ENCODE assay signal across 12 cellular contexts in the genomic region with DNA sequence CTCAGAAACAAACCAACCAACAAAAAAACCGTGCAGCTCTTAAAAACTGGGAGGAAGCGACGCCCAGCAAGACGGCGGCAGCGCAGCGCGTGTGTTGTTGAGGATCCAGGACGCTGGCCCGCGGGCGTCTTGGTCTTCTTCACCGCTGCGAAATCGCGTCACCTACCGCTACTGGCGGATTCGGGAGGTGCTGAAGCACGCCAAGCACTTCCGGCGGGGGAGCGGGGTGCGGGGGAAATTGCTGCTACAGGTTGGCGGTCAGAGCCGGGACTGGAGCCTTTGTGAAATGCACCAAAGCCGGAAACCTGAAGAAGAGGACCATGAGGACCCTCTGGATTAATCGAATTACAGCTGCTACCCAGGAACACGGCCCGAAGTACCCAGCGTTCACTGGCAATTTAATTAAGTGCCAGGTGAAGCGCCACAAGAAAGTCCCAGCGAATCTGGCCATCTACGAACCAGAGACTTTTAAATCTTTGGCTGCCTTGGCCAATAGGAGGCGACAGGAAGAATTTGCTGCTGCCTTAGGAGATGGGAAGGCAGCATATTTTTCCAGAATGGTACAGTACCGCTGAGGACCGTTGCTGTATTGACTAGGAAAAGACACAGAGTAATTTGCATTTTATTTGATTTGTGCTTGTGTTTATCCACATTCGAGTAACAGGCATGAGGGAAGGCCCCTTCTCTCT. TPM values are rescaled to one million over a fixed set of nuclear protein-coding genes. Genes with fewer than 3 reads are reported as not detected.
DNase-seq lines count a peak whose midpoint lies in the region; ATAC-seq, FAIRE-seq and TF ChIP-seq lines count a peak whose summit lies in the region.
"Had no signal": no experiment of that assay in that cellular context is flagged by ENCODE, and none has a peak within 500 bp of the region (broad histone marks: within the 10 kb centered on the region; RNA-seq: fewer than 3 reads in every experiment).

No MANE protein-coding gene starts in this region.

- FAIRE-seq in keratinocyte (lab: Jason Lieb, UNC) = no peak
- FAIRE-seq: GM12891 had no signal

- ATAC-seq in activated naive CD8-positive, alpha-beta T cell treated with anti-CD3 and anti-CD28 coated beads, Interleukin-2, amount 50 U/mL, for 24 hours = no peak
- no peak for ATAC-seq in stimulated activated naive CD8-positive, alpha-beta T cell treated with anti-CD3 and anti-CD28 coated beads, Interleukin-15, Interleukin-2, amounts not matched to agents 100 U/mL and 50 U/mL, for 24 hours
- ATAC-seq in HG03139 (IDR thresholded peaks at IDR 0.05; ENCODE audit: unreplicated experiment) = no peak
- ATAC-seq in GM19395 (IDR thresholded peaks at IDR 0.05; ENCODE audit: unreplicated experiment) = no peak
- ATAC-seq: stimulated activated naive B cell treated with anti-CD40 and anti-IgM and Interleukin-4, amounts not matched to agents 10 μg/mL and 1 μg/mL and 100 μg/mL, for 72 hours had no signal

- H3K4me3 ChIP-seq in keratinocyte (ENCODE audit: control insufficient read depth in 2 of 3, extremely low read depth in 1 of 3, insufficient read depth in 2 of 3, low read depth in 1 of 3, low read length in 3 of 3) = no peak overlapping the region

- H3K4me1 Mint-ChIP-seq in activated naive CD8-positive, alpha-beta T cell treated with anti-CD3 and anti-CD28 coated beads, Interleukin-2, amount 50 U/mL, for 24 hours = peaks cover 4% of the 10 kb centered on the region

- no peaks in the 10 kb centered on the region for H3K36me3 ChIP-seq in keratinocyte (ENCODE audit: control insufficient read depth in 2 of 2, extremely low read depth in 1 of 2, insufficient read depth in 2 of 2, low read length in 2 of 2)

- H4K20me1 ChIP-seq in keratinocyte (ENCODE audit: control insufficient read depth, extremely low read depth, insufficient read depth, low read length) = no peaks in the 10 kb centered on the region

- TF ChIP-seq CTCF in keratinocyte (optimal IDR thresholded peaks at IDR 0.05 in 1 of 3, IDR thresholded peaks at IDR 0.05 in 1 of 3, conservative IDR thresholded peaks at IDR 0.05 in 1 of 3; ENCODE audit: extremely low read depth in 1 of 3, insufficient read depth in 2 of 3, low read length in 3 of 3) = no peak

- no peaks in the 10 kb centered on the region for H3K27me3 ChIP-seq in keratinocyte (ENCODE audit: control insufficient read depth, extremely low read depth, insufficient read depth, low read length)

- no peaks in the 10 kb centered on the region for H3K36me3 Mint-ChIP-seq in activated naive CD8-positive, alpha-beta T cell treated with anti-CD3 and anti-CD28 coated beads, Interleukin-2, amount 50 U/mL, for 24 hours (ENCODE audit: low read depth)
- H3K36me3 Mint-ChIP-seq: stimulated activated naive B cell treated with anti-CD40 and anti-IgM and Interleukin-4, amounts not matched to agents 10 μg/mL and 1 μg/mL and 100 μg/mL, for 72 hours had no signal

- DNase-seq in activated naive CD4-positive, alpha-beta T cell treated with Interleukin-2 at 50 U/mL for 16 hours = peak; percentile 42
- DNase-seq in activated naive CD4-positive, alpha-beta T cell (lab: John Stamatoyannopoulos, UW) = no peak
- DNase-seq in activated naive CD8-positive, alpha-beta T cell treated with anti-CD3 and anti-CD28 coated beads, Interleukin-2, amount 50 U/mL, for 24 hours = peak; percentile 41
- DNase-seq in keratinocyte (ENCODE audit: low read depth, low spot score) = no peak
- DNase-seq in stimulated activated naive CD8-positive, alpha-beta T cell treated with anti-CD3 and anti-CD28 coated beads, Interleukin-15, Interleukin-2, amounts not matched to agents 100 U/mL and 50 U/mL, for 24 hours = peak; percentile 42
- no peak for DNase-seq in caudate nucleus (lab: John Stamatoyannopoulos, UW)
- DNase-seq: kidney glomerular epithelial cell; NCI-H1092 treated with DMSO at 0.1 percent for 48 hours; stimulated activated naive B cell treated with anti-CD40 and anti-IgM and Interleukin-4, amounts not matched to agents 10 μg/mL and 1 μg/mL and 100 μg/mL, for 72 hours had no signal

- H3K4me1 ChIP-seq in keratinocyte (ENCODE audit: control insufficient read depth, extremely low read depth, insufficient read depth, low read length) = no peaks in the 10 kb centered on the region

- H3K79me2 ChIP-seq in keratinocyte (ENCODE audit: control insufficient read depth, insufficient read depth, low read length) = no peaks in the 10 kb centered on the region

- H3K9me1 ChIP-seq in keratinocyte (ENCODE audit: control insufficient read depth, extremely low read depth, insufficient read depth, low read length) = no peaks in the 10 kb centered on the region

- H3K27ac Mint-ChIP-seq in activated naive CD8-positive, alpha-beta T cell treated with anti-CD3 and anti-CD28 coated beads, Interleukin-2, amount 50 U/mL, for 24 hours = no peak overlapping the region
- H3K27ac Mint-ChIP-seq: stimulated activated naive B cell treated with anti-CD40 and anti-IgM and Interleukin-4, amounts not matched to agents 10 μg/mL and 1 μg/mL and 100 μg/mL, for 72 hours had no signal

- peak overlapping the region; percentile 3 for H3K4me2 ChIP-seq in keratinocyte (ENCODE audit: control insufficient read depth, extremely low read depth, insufficient read depth, low read depth, low read length)

- H2AFZ ChIP-seq in keratinocyte (ENCODE audit: control insufficient read depth, low read length) = no peak overlapping the region

- H3K9me3 Mint-ChIP-seq in activated naive CD8-positive, alpha-beta T cell treated with anti-CD3 and anti-CD28 coated beads, Interleukin-2, amount 50 U/mL, for 24 hours = no peaks in the 10 kb centered on the region

- H3K4me3 Mint-ChIP-seq in activated naive CD8-positive, alpha-beta T cell treated with anti-CD3 and anti-CD28 coated beads, Interleukin-2, amount 50 U/mL, for 24 hours = no peak overlapping the region

- dilution Hi-C loops in keratinocyte (cut with MboI; ENCODE audit: extremely low pct_ligation_motif_present, low sequenced_read_pairs) = no loop called here

- H3K9ac ChIP-seq in keratinocyte (ENCODE audit: control insufficient read depth, extremely low read depth, insufficient read depth, low read length) = no peak overlapping the region

- H3K9me3 ChIP-seq in keratinocyte (ENCODE audit: control insufficient read depth, low read depth, low read length) = no peaks in the 10 kb centered on the region

- no peak overlapping the region for H3K27ac ChIP-seq in keratinocyte (ENCODE audit: control insufficient read depth, insufficient read depth, low read length)
- H3K27ac ChIP-seq in caudate nucleus (ENCODE audit: low read depth, low read length) = no peak overlapping the region

- H3K27me3 Mint-ChIP-seq in activated naive CD8-positive, alpha-beta T cell treated with anti-CD3 and anti-CD28 coated beads, Interleukin-2, amount 50 U/mL, for 24 hours = no peaks in the 10 kb centered on the region

RNA-seq across cellular contexts. Expression of a gene that starts 11.9 kb away (rescaled TPM):
- polyA plus RNA-seq in keratinocyte = 0.05 to 0.07 TPM in 2 of 3 replicates, not detected in the other
- polyA plus RNA-seq in keratinocyte (2011; ENCODE audit: low read depth) = not detected
- polyA plus RNA-seq in keratinocyte (2011; cell fraction: cytosol; rRNA removed) = not detected in 2 replicates
- polyA plus RNA-seq in keratinocyte (2011; cell fraction: nucleus; rRNA removed) = not detected in 2 replicates
- polyA plus RNA-seq in keratinocyte (2012; ENCODE audit: low replicate concordance) = 0.05 TPM in 1 of 2 replicates, not detected in the other
- polyA minus RNA-seq in keratinocyte = not detected in 3 replicates
- not detected for polyA minus RNA-seq in keratinocyte (2011; cell fraction: cytosol; rRNA and poly(A)+ RNA removed)
- polyA minus RNA-seq in keratinocyte (2011; cell fraction: nucleus; rRNA and poly(A)+ RNA removed) = not detected in 2 replicates

RNA-seq across cellular contexts. Expression of a gene that starts 28.2 kb away (rescaled TPM):
- polyA plus RNA-seq in keratinocyte = 9.2 to 12.9 TPM (median 11.5 TPM) in 3 replicates
- polyA plus RNA-seq in keratinocyte (2011; ENCODE audit: low read depth) = 4.3 TPM
- 7.7 and 10.9 TPM in 2 replicates for polyA plus RNA-seq in keratinocyte (2011; cell fraction: cytosol; rRNA removed)
- 16.3 and 19.4 TPM in 2 replicates for polyA plus RNA-seq in keratinocyte (2011; cell fraction: nucleus; rRNA removed)
- 2.6 and 10.9 TPM in 2 replicates for polyA plus RNA-seq in keratinocyte (2012; ENCODE audit: low replicate concordance)
- 8.9 to 30.1 TPM (median 18.7 TPM) in 3 replicates for polyA minus RNA-seq in keratinocyte
- polyA minus RNA-seq in keratinocyte (2011; cell fraction: cytosol; rRNA and poly(A)+ RNA removed) = 6.3 TPM
- polyA minus RNA-seq in keratinocyte (2011; cell fraction: nucleus; rRNA and poly(A)+ RNA removed) = 20.0 and 32.8 TPM in 2 replicates

Comparison
In these comparisons a context has a peak if more than half of its experiments do, and no peak if none do; other contexts are left out.
1. DNase-seq: peak in activated naive CD4-positive, alpha-beta T cell treated with Interleukin-2 at 50 U/mL for 16 hours (single experiment), activated naive CD8-positive, alpha-beta T cell treated with anti-CD3 and anti-CD28 coated beads, Interleukin-2, amount 50 U/mL, for 24 hours (single experiment) and stimulated activated naive CD8-positive, alpha-beta T cell treated with anti-CD3 and anti-CD28 coated beads, Interleukin-15, Interleukin-2, amounts not matched to agents 100 U/mL and 50 U/mL, for 24 hours (single experiment); none in activated naive CD4-positive, alpha-beta T cell (0 of 4), keratinocyte (single experiment) and caudate nucleus (0 of 61).